8 cellular contexts compared by ENCODE assay signal in the genomic region with DNA sequence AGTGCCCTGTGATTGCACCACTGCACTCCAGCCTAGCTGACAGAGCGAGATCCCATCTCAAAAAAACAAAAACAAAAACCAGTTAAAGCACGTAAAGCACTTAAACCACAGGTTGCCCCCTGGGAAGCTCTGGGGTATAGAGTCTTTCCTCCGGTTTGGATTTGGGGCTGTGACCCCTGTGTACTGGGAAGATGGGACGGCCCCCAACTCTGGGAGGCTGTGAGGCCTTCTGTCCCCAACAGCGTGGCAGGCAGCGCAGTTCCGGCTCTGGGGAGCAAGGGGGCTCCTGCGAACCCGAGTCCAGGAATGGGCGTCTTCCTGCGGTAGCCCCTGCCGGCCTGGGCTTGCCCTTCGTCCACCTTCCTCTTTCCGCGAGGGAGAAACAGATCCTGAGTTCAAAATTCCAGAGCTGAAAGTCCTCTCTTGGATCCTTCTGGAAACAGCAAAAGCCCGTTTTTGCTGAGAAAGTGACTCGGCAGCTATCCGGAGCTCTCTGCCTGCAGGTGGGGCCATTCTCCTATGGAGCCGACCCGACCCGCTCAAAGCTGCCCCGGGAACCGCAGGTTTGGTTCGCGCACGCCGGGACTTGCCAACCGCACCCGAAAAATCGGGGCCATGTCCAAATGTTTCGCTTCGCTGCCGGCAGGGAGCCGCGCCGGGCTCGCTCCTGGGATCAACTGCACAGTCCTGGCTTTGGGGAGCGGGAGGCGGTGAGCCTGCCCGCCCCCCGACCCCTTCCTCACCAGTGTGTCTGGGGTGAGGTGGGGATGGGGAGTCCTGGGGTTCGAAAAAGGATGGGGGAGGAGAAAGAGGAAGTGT. TPM values are rescaled to one million over a fixed set of nuclear protein-coding genes. Genes with fewer than 3 reads are reported as not detected.
DNase-seq lines count a peak whose midpoint lies in the region; ATAC-seq and TF ChIP-seq lines count a peak whose summit lies in the region.

No MANE protein-coding gene starts in this region.

- H3F3A ChIP-seq in smooth muscle cell (ENCODE audit: low read depth) (no peaks in the 10 kb centered on the region), PC-9 (ENCODE audit: insufficient read depth, low read depth) (peaks cover 71% of the 10 kb centered on the region)

- H3K4me3 Mint-ChIP-seq in MCF 10A (ENCODE audit: unreplicated experiment) = peak overlapping the region; percentile 71

- TF ChIP-seq CTCF in A673 (conservative IDR thresholded peaks at IDR 0.05; ENCODE audit: low read depth, low read length) (peak; percentile 86), MCF 10A (IDR thresholded peaks at IDR 0.05; ENCODE audit: unreplicated experiment) (peak; percentile 36), smooth muscle cell (IDR thresholded peaks at IDR 0.05; ENCODE audit: borderline replicate concordance, insufficient read depth, poor library complexity, severe bottlenecking) (peak; percentile 34), PC-9 (conservative IDR thresholded peaks at IDR 0.05) (no peak)

- H3K79me2 ChIP-seq in smooth muscle cell (ENCODE audit: low read depth) (no peaks in the 10 kb centered on the region), PC-9 (ENCODE audit: low read depth) (peaks cover 9% of the 10 kb centered on the region)

- BruUV-seq in A673 (replicated peaks; lab: Mats Ljungman, UMichigan) (no TSS peak), MCF 10A (replicated peaks; lab: Mats Ljungman, UMichigan) (no TSS peak), PC-9 (replicated peaks; lab: Mats Ljungman, UMichigan) (no TSS peak)

- H3K27me3 Mint-ChIP-seq in MCF 10A (ENCODE audit: insufficient read depth, unreplicated experiment) = no peaks in the 10 kb centered on the region

- H3K9me3 ChIP-seq in A673 (ENCODE audit: low read depth, low read length, poor library complexity, severe bottlenecking) = peaks cover 3% of the 10 kb centered on the region
- H3K9me3 ChIP-seq in smooth muscle cell (replicated peaks; ENCODE audit: low read depth) = no peaks in the 10 kb centered on the region
- H3K9me3 ChIP-seq in PC-9 (ENCODE audit: insufficient read depth, low read depth) = no peaks in the 10 kb centered on the region

- H3K36me3 ChIP-seq in A673 (ENCODE audit: insufficient read depth, low read length, poor library complexity, severe bottlenecking) = no peaks in the 10 kb centered on the region
- no peaks in the 10 kb centered on the region for H3K36me3 ChIP-seq in smooth muscle cell (ENCODE audit: low read depth)
- H3K36me3 ChIP-seq in PC-9 (ENCODE audit: low read depth) = peaks cover 27% of the 10 kb centered on the region; the same call in 1 of the 2 replicates

- peak overlapping the region; percentile 35 for H3K27ac Mint-ChIP-seq in MCF 10A (ENCODE audit: low read depth, unreplicated experiment)

- ATAC-seq in GM21723 (IDR thresholded peaks at IDR 0.05; ENCODE audit: unreplicated experiment) (peak; percentile 55), HG02938 (IDR thresholded peaks at IDR 0.05; ENCODE audit: unreplicated experiment) (no peak)

- H3K9me3 Mint-ChIP-seq in MCF 10A (ENCODE audit: unreplicated experiment) = peaks cover 8% of the 10 kb centered on the region

- H4K20me1 ChIP-seq in smooth muscle cell (ENCODE audit: low read depth) (no peaks in the 10 kb centered on the region), PC-9 (ENCODE audit: insufficient read depth) (peaks cover 27% of the 10 kb centered on the region)

- H3K27ac ChIP-seq in A673 (ENCODE audit: low read depth, low read length, poor library complexity, severe bottlenecking) (peak overlapping the region; percentile 53), smooth muscle cell (ENCODE audit: low read depth) (peak overlapping the region; percentile 72), PC-9 (no peak overlapping the region)

- H2AFZ ChIP-seq in smooth muscle cell (ENCODE audit: low read depth) = peak overlapping the region; percentile 79
- H2AFZ ChIP-seq in PC-9 = no peak overlapping the region

- POLR2A ChIA-PET in A673 (lab: Charles Lee; ENCODE audit: low non-redundant PET) (no interaction called here), MCF 10A (lab: Yijun Ruan, JAX) (interaction anchor here (0.6 to 2.3 kb wide), 13 partner anchors 12 to 165 kb away, joined by 3 to 15 read pairs (median 7); a partner anchor contains a TSS), PC-9 (lab: Charles Lee; ENCODE audit: unreplicated experiment) (interaction anchor here (0.5 kb wide), 1 partner anchor 104 kb away, joined by 3 read pairs; a partner anchor contains a TSS)

- no peaks in the 10 kb centered on the region for H3K9me2 ChIP-seq in PC-9 (ENCODE audit: insufficient read depth)

- H3K4me1 ChIP-seq in A673 (ENCODE audit: insufficient read depth, low read length, poor library complexity, severe bottlenecking) = peaks cover 12% of the 10 kb centered on the region
- H3K4me1 ChIP-seq in smooth muscle cell (ENCODE audit: low read depth) = peaks cover 11% of the 10 kb centered on the region
- H3K4me1 ChIP-seq in PC-9 (replicated peaks; ENCODE audit: insufficient read depth) = peaks cover 12% of the 10 kb centered on the region

- peak overlapping the region; percentile 96 for H3K4me2 ChIP-seq in smooth muscle cell
- H3K4me2 ChIP-seq in PC-9 = no peak overlapping the region

- CTCF ChIA-PET in A673 (lab: Charles Lee) = interaction anchor here (0.5 to 1.8 kb wide), 11 partner anchors 23 to 285 kb away, joined by 3 to 18 read pairs (median 5); a partner anchor contains a TSS
- CTCF ChIA-PET in MCF 10A (lab: Yijun Ruan, JAX) = interaction anchor here (0.5 to 2.9 kb wide), 18 partner anchors 13 to 107 kb away, joined by 3 to 17 read pairs (median 4); a partner anchor contains a TSS
- CTCF ChIA-PET in PC-9 (lab: Charles Lee) = interaction anchor here (0.7 kb wide), 2 partner anchors 26 to 378 kb away, joined by 3 to 6 read pairs; no protein-coding TSS in a partner anchor

- 7% methylated on average over 42 of the region's 42 CpGs for WGBS in smooth muscle cell (ENCODE audit: low lambda C conversion rate)

- H3K9ac ChIP-seq in smooth muscle cell (ENCODE audit: low read depth) = peak overlapping the region; percentile 38

- intact Hi-C loops in A673 (cut with micrococcal nuclease; ENCODE audit: unreplicated experiment) (no loop called here), MCF 10A (cut with micrococcal nuclease) (loop anchor here (1.0 kb wide), 2 partner anchors 29 to 105 kb away; no protein-coding TSS in a partner anchor), PC-9 (cut with micrococcal nuclease; ENCODE audit: unreplicated experiment) (no loop called here)

- peak overlapping the region; percentile 51 for H3K4me3 ChIP-seq in A673 (ENCODE audit: low read depth, low read length, poor library complexity, severe bottlenecking)
- peak overlapping the region; percentile 58 for H3K4me3 ChIP-seq in smooth muscle cell
- no peak overlapping the region for H3K4me3 ChIP-seq in PC-9

- peaks cover 5% of the 10 kb centered on the region for H3K4me1 Mint-ChIP-seq in MCF 10A (ENCODE audit: insufficient read depth, unreplicated experiment)

- H3K27me3 ChIP-seq in A673 (replicated peaks; ENCODE audit: insufficient read depth, low read depth, low read length, poor library complexity) (no peaks in the 10 kb centered on the region), smooth muscle cell (ENCODE audit: low read depth) (no peaks in the 10 kb centered on the region), PC-9 (ENCODE audit: insufficient read depth, low read depth) (no peaks in the 10 kb centered on the region)

- peak; percentile 77 for DNase-seq in A673 (ENCODE audit: low spot score)
- peak; percentile 9 to 55 (median 41) for DNase-seq in T-helper 2 cell
- DNase-seq in MCF 10A (ENCODE audit: unreplicated experiment) = peak; percentile 72
- peak; percentile 85 for DNase-seq in iPS-NIHi7 (ENCODE audit: extremely low spot score)
- no peak for DNase-seq in smooth muscle cell (lab: John Stamatoyannopoulos, UW; ENCODE audit: unreplicated experiment)
- no peak for DNase-seq in PC-9

- H3K36me3 Mint-ChIP-seq in MCF 10A (ENCODE audit: insufficient read depth, unreplicated experiment) = no peaks in the 10 kb centered on the region

RNA-seq across cellular contexts. Expression of a gene that starts 36.3 kb away (rescaled TPM):
- 92.4 TPM in 2 replicates for total RNA-seq in A673 (2021)
- 8.8 and 10.3 TPM in 2 replicates for total RNA-seq in MCF 10A (2022)
- 2.5 and 4.4 TPM in 2 replicates for total RNA-seq in smooth muscle cell
- polyA plus RNA-seq in smooth muscle cell = 8.4 and 9.2 TPM in 2 replicates
- 37.1 and 39.3 TPM in 2 replicates for total RNA-seq in PC-9 (2021)

RNA-seq across cellular contexts. Expression of a gene that starts 43.8 kb away (rescaled TPM):
- 79.9 and 91.9 TPM in 2 replicates for total RNA-seq in A673 (2021)
- total RNA-seq in MCF 10A (2022) = 111 and 117 TPM in 2 replicates
- 93.0 and 126 TPM in 2 replicates for total RNA-seq in smooth muscle cell
- polyA plus RNA-seq in smooth muscle cell = 109 and 149 TPM in 2 replicates
- 502 and 559 TPM in 2 replicates for total RNA-seq in PC-9 (2021)

RNA-seq across cellular contexts. Expression of a gene that starts 55.5 kb away (rescaled TPM):
- total RNA-seq in A673 (2021) (not detected in 2 replicates), MCF 10A (2022) (not detected in 2 replicates), smooth muscle cell (not detected in 2 replicates), PC-9 (2021) (not detected in 2 replicates)
- polyA plus RNA-seq in smooth muscle cell = not detected in 2 replicates

Comparison
In these comparisons a context has a peak if more than half of its experiments do, and no peak if none do; other contexts are left out.
1. DNase-seq: peak in A673 (single experiment), T-helper 2 cell (5 of 5), MCF 10A (single experiment) and iPS-NIHi7 (single experiment); none in smooth muscle cell (single experiment) and PC-9 (0 of 2).